13 cellular contexts compared by ENCODE assay signal in genomic region chr3:196135693-196136639, GRCh38. TPM values are rescaled to one million over a fixed set of nuclear protein-coding genes. Genes with fewer than 3 reads are reported as not detected.
DNase-seq lines count a peak whose midpoint lies in the region; ATAC-seq, FAIRE-seq and TF ChIP-seq lines count a peak whose summit lies in the region.
"Had no signal": no experiment of that assay in that cellular context is flagged by ENCODE, and none has a peak within 500 bp of the region (broad histone marks: within the 10 kb centered on the region; RNA-seq: fewer than 3 reads in every experiment).

No MANE protein-coding gene starts in this region.

- no peaks in the 10 kb centered on the region for H3K9me3 Mint-ChIP-seq in MCF 10A (ENCODE audit: unreplicated experiment)
- H3K9me3 Mint-ChIP-seq: activated B cell treated with CpG ODN at 0.5 μM for 24 hours; activated naive CD4-positive, alpha-beta T cell treated with anti-CD3 and anti-CD28 coated beads, Interleukin-2, amount 50 U/mL, for 24 hours; immature natural killer cell had no signal

- FAIRE-seq in small intestine (lab: Jason Lieb, UNC) = no peak

- peak; percentile 94 for ATAC-seq in left lobe of liver

- peaks cover 27% of the 10 kb centered on the region for H3K4me1 Mint-ChIP-seq in MCF 10A (ENCODE audit: insufficient read depth, unreplicated experiment)
- H3K4me1 Mint-ChIP-seq: activated naive CD4-positive, alpha-beta T cell treated with anti-CD3 and anti-CD28 coated beads, Interleukin-2, amount 50 U/mL, for 24 hours; immature natural killer cell had no signal

- H3K27me3 Mint-ChIP-seq in MCF 10A (ENCODE audit: insufficient read depth, unreplicated experiment) = no peaks in the 10 kb centered on the region
- H3K27me3 Mint-ChIP-seq: activated B cell treated with CpG ODN at 0.5 μM for 24 hours; activated naive CD4-positive, alpha-beta T cell treated with anti-CD3 and anti-CD28 coated beads, Interleukin-2, amount 50 U/mL, for 24 hours had no signal

- 73% methylated on average over 12 of the region's 12 CpGs for WGBS in thymus
- 72 to 75% (median 75%) methylated on average over 12 of the region's 12 CpGs for WGBS in small intestine, 3 donors

- H3K27ac Mint-ChIP-seq in MCF 10A (ENCODE audit: low read depth, unreplicated experiment) = peak overlapping the region; percentile 89
- H3K27ac Mint-ChIP-seq: activated B cell treated with CpG ODN at 0.5 μM for 24 hours; activated naive CD4-positive, alpha-beta T cell treated with anti-CD3 and anti-CD28 coated beads, Interleukin-2, amount 50 U/mL, for 24 hours; immature natural killer cell had no signal

- intact Hi-C loops in MCF 10A (cut with micrococcal nuclease) = no loop called here

- H3K27me3 ChIP-seq in thymus (ENCODE audit: control insufficient read depth, insufficient read depth) = no peaks in the 10 kb centered on the region
- H3K27me3 ChIP-seq in small intestine (ENCODE audit: control insufficient read depth in 2 of 2, insufficient read depth in 2 of 2, low read length in 2 of 2) = no peaks in the 10 kb centered on the region

- BruUV-seq in MCF 10A (replicated peaks; lab: Mats Ljungman, UMichigan) = no TSS peak

- POLR2A ChIA-PET in MCF 10A (lab: Yijun Ruan, JAX) = interaction anchor here (0.7 to 5.3 kb wide), 14 partner anchors 9 to 868 kb away, joined by 3 to 70 read pairs (median 4); partner anchors contain the start of gene TFRC

- no peaks in the 10 kb centered on the region for H3K9me3 ChIP-seq in thymus (ENCODE audit: control insufficient read depth)
- H3K9me3 ChIP-seq in small intestine (ENCODE audit: control insufficient read depth, low read depth) = no peaks in the 10 kb centered on the region

- H3K4me3 Mint-ChIP-seq in MCF 10A (ENCODE audit: unreplicated experiment) = peak overlapping the region; percentile 58
- H3K4me3 Mint-ChIP-seq: activated B cell treated with CpG ODN at 0.5 μM for 24 hours; activated naive CD4-positive, alpha-beta T cell treated with anti-CD3 and anti-CD28 coated beads, Interleukin-2, amount 50 U/mL, for 24 hours; immature natural killer cell had no signal

- H3K4me3 ChIP-seq in thymus (ENCODE audit: low read length) (no peak overlapping the region), small intestine (ENCODE audit: low read depth in 1 of 2, low read length in 2 of 2) (no peak overlapping the region)
- H3K4me3 ChIP-seq: GM23248 had no signal

- H3K36me3 ChIP-seq in thymus (ENCODE audit: control insufficient read depth, insufficient read depth) (no peaks in the 10 kb centered on the region), small intestine (ENCODE audit: control insufficient read depth in 2 of 2, insufficient read depth in 2 of 2, low read length in 2 of 2) (no peaks in the 10 kb centered on the region)

- H3K4me1 ChIP-seq in thymus (ENCODE audit: control insufficient read depth, insufficient read depth, low read length) (peaks cover 3% of the 10 kb centered on the region), small intestine (ENCODE audit: control insufficient read depth in 2 of 2, insufficient read depth in 1 of 2, low read depth in 1 of 2, low read length in 1 of 2) (no peaks in the 10 kb centered on the region)

- H3K27ac ChIP-seq in thymus (ENCODE audit: low read depth) (peak overlapping the region; percentile 58), small intestine (ENCODE audit: low read depth in 1 of 2, low read length in 1 of 2) (no peak overlapping the region)
- H3K27ac ChIP-seq: GM23248 had no signal

- peak; percentile 60 for DNase-seq in SIG-M5 treated with dmso at 0.1 percent for 504 hours (lab: John Stamatoyannopoulos, UW; ENCODE audit: unreplicated experiment)
- no peak for DNase-seq in SIG-M5 (lab: John Stamatoyannopoulos, UW)
- peak; percentile 91 for DNase-seq in MCF 10A (ENCODE audit: unreplicated experiment)
- peak; percentile 82 for DNase-seq in left lobe of liver (ENCODE audit: low spot score)
- DNase-seq in T-helper 2 cell = no peak
- no peak for DNase-seq in NCI-H2081 treated with DMSO at 0.1 percent for 48 hours (lab: John Stamatoyannopoulos, UW)
- no peak for DNase-seq in small intestine
- DNase-seq: activated B cell treated with CpG ODN at 0.5 μM for 24 hours, GM23248, immature natural killer cell, NCI-H1436 treated with DMSO at 0.1 percent for 48 hours had no signal

- TF ChIP-seq CTCF in MCF 10A (IDR thresholded peaks at IDR 0.05; ENCODE audit: unreplicated experiment) = no peak

- CTCF ChIA-PET in MCF 10A (lab: Yijun Ruan, JAX) = interaction anchor here (0.5 to 3.8 kb wide), 9 partner anchors 11 to 1427 kb away, joined by 3 to 24 read pairs (median 3); no protein-coding TSS in a partner anchor

- H3K36me3 Mint-ChIP-seq in MCF 10A (ENCODE audit: insufficient read depth, unreplicated experiment) = no peaks in the 10 kb centered on the region
- H3K36me3 Mint-ChIP-seq: activated naive CD4-positive, alpha-beta T cell treated with anti-CD3 and anti-CD28 coated beads, Interleukin-2, amount 50 U/mL, for 24 hours; immature natural killer cell had no signal

RNA-seq across cellular contexts. Expression of gene TFRC, which starts 54.1 kb away (rescaled TPM):
- total RNA-seq in MCF 10A (2022) (72.9 and 108 TPM in 2 replicates), left lobe of liver (20.9 TPM)
- polyA plus RNA-seq in thymus (32.0 TPM), small intestine (10 to 100 TPM; 12.7 to 64.7 (median 36.0) TPM)

Comparison
In these comparisons a context has a peak if more than half of its experiments do, and no peak if none do; other contexts are left out.
1. DNase-seq: peak in SIG-M5 treated with dmso at 0.1 percent for 504 hours (single experiment), MCF 10A (single experiment) and left lobe of liver (single experiment); none in SIG-M5 (single experiment), T-helper 2 cell (0 of 5), NCI-H2081 treated with DMSO at 0.1 percent for 48 hours (single experiment) and small intestine (single experiment).